ENCODE assay signal across 11 cellular contexts in the genomic region with DNA sequence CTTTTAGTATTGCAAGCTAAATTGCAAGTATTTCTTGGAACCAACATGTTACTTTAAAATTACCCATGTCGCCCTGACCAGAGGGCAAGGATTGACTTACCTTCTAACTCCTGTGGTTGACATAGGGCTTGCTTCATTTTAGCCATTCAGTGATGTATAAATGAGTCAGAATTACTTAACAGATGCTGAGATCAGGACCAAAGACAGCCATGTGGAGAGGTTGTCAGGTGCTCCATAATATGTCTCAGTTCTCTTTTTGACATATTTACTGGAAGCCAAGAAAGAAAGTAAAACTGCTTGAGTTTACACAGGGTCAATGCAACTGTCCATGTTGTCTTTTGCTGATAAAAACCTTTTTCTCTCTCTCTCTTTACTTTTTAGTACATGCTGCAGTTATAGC.
DNase-seq lines count a peak whose midpoint lies in the region; ATAC-seq lines count a peak whose summit lies in the region.
"Had no signal": no experiment of that assay in that cellular context is flagged by ENCODE, and none has a peak within 500 bp of the region (broad histone marks: within the 10 kb centered on the region; RNA-seq: fewer than 3 reads in every experiment).

No MANE protein-coding gene starts in this region.

- ATAC-seq in GM18502 (IDR thresholded peaks at IDR 0.05; ENCODE audit: poor library complexity, unreplicated experiment) (peak; percentile 91), GM19438 (IDR thresholded peaks at IDR 0.05; ENCODE audit: low read depth, unreplicated experiment) (peak; percentile 95), HG02938 (IDR thresholded peaks at IDR 0.05; ENCODE audit: unreplicated experiment) (peak; percentile 97)
- ATAC-seq: lower lobe of right lung had no signal

- DNase-seq in MV-4-11 (lab: John Stamatoyannopoulos, UW) (peak; percentile 57), HuH-7 (ENCODE audit: low spot score) (no peak), iPS-NIHi11 (ENCODE audit: low spot score) (no peak), DMS53 treated with DMSO at 0.1 percent for 48 hours (lab: John Stamatoyannopoulos, UW; ENCODE audit: unreplicated experiment) (no peak), GM03348 (ENCODE audit: low spot score) (no peak)
- DNase-seq: COR-L47, lower lobe of right lung, NCI-H1092 had no signal
